8 cellular contexts compared by ENCODE assay signal in genomic region chr4:158722917-158723793, GRCh38. TPM values are rescaled to one million over a fixed set of nuclear protein-coding genes. Genes with fewer than 3 reads are reported as not detected.
DNase-seq lines count a peak whose midpoint lies in the region; ATAC-seq and TF ChIP-seq lines count a peak whose summit lies in the region.

Gene PPID, minus strand, starts transcription at chr4:158723396. Its CDS starts 108 bp downstream, at chr4:158723288.

- H3K4me3 ChIP-seq in choroid plexus epithelial cell (ENCODE audit: low read depth, low read length), result peak within 1 kb of the TSS; percentile 88
- H3K4me3 ChIP-seq in kidney epithelial cell (ENCODE audit: low read depth, low read length), result peak within 1 kb of the TSS; percentile 59

- CTCF ChIA-PET in activated CD4-positive, alpha-beta T cell treated with anti-CD3 and anti-CD28 coated beads for 36 hours (lab: Charles Lee), result interaction anchor here (0.6 to 1.3 kb wide), 5 partner anchors 38 to 480 kb away, joined by 3 to 4 read pairs (median 3); no protein-coding TSS in a partner anchor

- no peaks in the 10 kb centered on the region for H3K9me3 Mint-ChIP-seq in activated CD4-positive, alpha-beta T cell treated with anti-CD3 and anti-CD28 coated beads for 36 hours (ENCODE audit: low read depth)

- peaks cover 4% of the 10 kb centered on the region for H3K27me3 Mint-ChIP-seq in activated CD4-positive, alpha-beta T cell treated with anti-CD3 and anti-CD28 coated beads for 36 hours

- DNase-seq in AG20443 (ENCODE audit: low spot score) (peak; percentile 94), NCI-H446 (lab: John Stamatoyannopoulos, UW) (peak; percentile 48 to 79), choroid plexus epithelial cell (ENCODE audit: low read depth) (peak; percentile 71), kidney epithelial cell (ENCODE audit: low read depth) (peak; percentile 25)
- peak; percentile 93 for DNase-seq in activated CD4-positive, alpha-beta T cell treated with anti-CD3 and anti-CD28 coated beads for 36 hours
- peak; percentile 91 for DNase-seq in stimulated activated CD4-positive, alpha-beta T cell treated with anti-CD3 and anti-CD28 coated beads, Interleukin-15, amount 100 ng/mL, for 24 hours

- peaks cover 46% of the 10 kb centered on the region for H3K4me1 Mint-ChIP-seq in activated CD4-positive, alpha-beta T cell treated with anti-CD3 and anti-CD28 coated beads for 36 hours

- TF ChIP-seq CTCF in choroid plexus epithelial cell (conservative IDR thresholded peaks at IDR 0.05; ENCODE audit: low read depth, low read length) (peak; percentile 4), kidney epithelial cell (IDR thresholded peaks at IDR 0.05; ENCODE audit: insufficient read depth, low read length, poor library complexity, severe bottlenecking) (no peak)

- intact Hi-C loops in activated CD4-positive, alpha-beta T cell treated with anti-CD3 and anti-CD28 coated beads for 36 hours (cut with DNase I, micrococcal nuclease), result loop anchor here (1.0 to 10.0 kb wide), 12 partner anchors 46 to 724 kb away; partner anchors contain the start of genes ETFDH (in 2 of the 2), FNIP2 (in 2 of the 2) and RAPGEF2 (in 1 of the 2)

- no peaks in the 10 kb centered on the region for H3K36me3 ChIP-seq in kidney epithelial cell (ENCODE audit: control insufficient read depth, insufficient read depth, low read length)

- H3K4me3 Mint-ChIP-seq in activated CD4-positive, alpha-beta T cell treated with anti-CD3 and anti-CD28 coated beads for 36 hours, result peak within 1 kb of the TSS; percentile 99

- POLR2A ChIA-PET in activated CD4-positive, alpha-beta T cell treated with anti-CD3 and anti-CD28 coated beads for 36 hours (lab: Charles Lee), result no interaction called here

- peak within 1 kb of the TSS; percentile 100 for H3K27ac Mint-ChIP-seq in activated CD4-positive, alpha-beta T cell treated with anti-CD3 and anti-CD28 coated beads for 36 hours

- ATAC-seq in GM19043 (IDR thresholded peaks at IDR 0.05; ENCODE audit: low read depth, unreplicated experiment), result peak; percentile 97
- ATAC-seq in HG03354 (IDR thresholded peaks at IDR 0.05; ENCODE audit: poor library complexity, severe bottlenecking, unreplicated experiment), result peak; percentile 99
- peak; percentile 86 for ATAC-seq in activated CD4-positive, alpha-beta T cell treated with anti-CD3 and anti-CD28 coated beads for 36 hours

- H3K27me3 ChIP-seq in kidney epithelial cell (ENCODE audit: control insufficient read depth, insufficient read depth, low read length), result no peaks in the 10 kb centered on the region

- H3K36me3 Mint-ChIP-seq in activated CD4-positive, alpha-beta T cell treated with anti-CD3 and anti-CD28 coated beads for 36 hours (ENCODE audit: low read depth), result peaks cover 39% of the 10 kb centered on the region

RNA-seq across cellular contexts. Expression of gene PPID, which starts in this region (rescaled TPM):
- 10 to 100 TPM; 72.0 to 78.1 TPM for total RNA-seq in activated CD4-positive, alpha-beta T cell treated with anti-CD3 and anti-CD28 coated beads for 36 hours
- 37.6 and 40.8 TPM in 2 replicates for total RNA-seq in kidney epithelial cell

Comparison
In these comparisons a context has a peak if more than half of its experiments do, and no peak if none do; other contexts are left out.
1. Peak in every context shown above with its lines: DNase-seq, ATAC-seq and H3K4me3 ChIP-seq.
2. DNase-seq: peak in every context shown above with its lines; median percentile 94 in AG20443; 93 in activated CD4-positive, alpha-beta T cell treated with anti-CD3 and anti-CD28 coated beads for 36 hours; 91 in stimulated activated CD4-positive, alpha-beta T cell treated with anti-CD3 and anti-CD28 coated beads, Interleukin-15, amount 100 ng/mL, for 24 hours; 71 in choroid plexus epithelial cell; 64 in NCI-H446; 25 in kidney epithelial cell.